8 cellular contexts compared by ENCODE assay signal in genomic region chr19:50804420-50805272, GRCh38. TPM values are rescaled to one million over a fixed set of nuclear protein-coding genes. Genes with fewer than 3 reads are reported as not detected.
DNase-seq lines count a peak whose midpoint lies in the region; ATAC-seq and TF ChIP-seq lines count a peak whose summit lies in the region.

No MANE protein-coding gene starts in this region.

- H3K36me3 ChIP-seq in KOPT-K1 (ENCODE audit: insufficient read depth, low read length) (peaks cover 39% of the 10 kb centered on the region), Peyer's patch (peaks cover 0 to 10% (median 0%) of the 10 kb centered on the region in 3 donors), esophagus muscularis mucosa (peaks cover 6 to 25% (median 21%) of the 10 kb centered on the region in 4 donors), muscle layer of duodenum (ENCODE audit: control insufficient read depth in 1 of 2, insufficient read depth in 2 of 2, low read length in 2 of 2) (peaks cover 0 to 16% of the 10 kb centered on the region in 2 donors)

- intact Hi-C loops in esophagus muscularis mucosa (cut with DNase I) = loop anchor here (5.0 kb wide), 1 partner anchor 77 kb away; no protein-coding TSS in a partner anchor

- H3K9me3 ChIP-seq in KOPT-K1 (ENCODE audit: insufficient read depth, low read length, poor library complexity, severe bottlenecking) (no peaks in the 10 kb centered on the region), Peyer's patch (no peaks in the 10 kb centered on the region), esophagus muscularis mucosa (no peaks in the 10 kb centered on the region), muscle layer of duodenum (ENCODE audit: control insufficient read depth in 1 of 2, low read length in 2 of 2) (no peaks in the 10 kb centered on the region)

- H3K27ac ChIP-seq in KOPT-K1 (ENCODE audit: low read depth, low read length, poor library complexity, severe bottlenecking) = peak overlapping the region; percentile 100
- peak overlapping the region; percentile 80 to 98 (median 94) for H3K27ac ChIP-seq in Peyer's patch
- peak overlapping the region; percentile 90 to 95 (median 94) for H3K27ac ChIP-seq in esophagus muscularis mucosa (replicated peaks in 1 of 4)
- H3K27ac ChIP-seq in muscle layer of duodenum (ENCODE audit: low read length) = peak overlapping the region; percentile 98

- H3K4me3 ChIP-seq in Peyer's patch = peak overlapping the region; percentile 69 to 95 (median 85)
- H3K4me3 ChIP-seq in esophagus muscularis mucosa = peak overlapping the region; percentile 68 to 97 (median 86)
- H3K4me3 ChIP-seq in muscle layer of duodenum (ENCODE audit: low read depth in 1 of 2, low read length in 2 of 2) = peak overlapping the region; percentile 85 to 92

- TF ChIP-seq CTCF in Peyer's patch (IDR thresholded peaks at IDR 0.05) = peak in 1 of 6 experiments; percentile 19
- TF ChIP-seq CTCF in esophagus muscularis mucosa (IDR thresholded peaks at IDR 0.05) = peak in 1 of 3 experiments; percentile 8

- H3K4me1 ChIP-seq in Peyer's patch (peaks cover 0 to 18% (median 3%) of the 10 kb centered on the region in 4 donors), esophagus muscularis mucosa (peaks cover 16 to 30% (median 27%) of the 10 kb centered on the region in 4 donors), muscle layer of duodenum (ENCODE audit: control insufficient read depth in 1 of 2, insufficient read depth in 2 of 2, low read length in 2 of 2) (peaks cover 4 to 15% of the 10 kb centered on the region in 2 donors)

- no peaks in the 10 kb centered on the region for H3K27me3 ChIP-seq in Peyer's patch
- H3K27me3 ChIP-seq in esophagus muscularis mucosa = no peaks in the 10 kb centered on the region
- no peaks in the 10 kb centered on the region for H3K27me3 ChIP-seq in muscle layer of duodenum (ENCODE audit: low read depth, low read length)

- WGBS in esophagus muscularis mucosa = under 1% methylated on average over 38 of the region's 62 CpGs

- ATAC-seq in GM21825 (IDR thresholded peaks at IDR 0.05; ENCODE audit: unreplicated experiment) = peak; percentile 92

- TF ChIP-seq POLR2A in Peyer's patch (IDR thresholded peaks at IDR 0.05) (peak in 1 of 2 donors; percentile 35), esophagus muscularis mucosa (IDR thresholded peaks at IDR 0.05; ENCODE audit: low read depth) (no peak)

- DNase-seq in DMS79 treated with DMSO at 0.1 percent for 48 hours (lab: John Stamatoyannopoulos, UW) = peak; percentile 79
- DNase-seq in Peyer's patch = peak; percentile 98 to 99 (median 99)
- peak; percentile 92 for DNase-seq in activated T-helper 1 cell treated with Interleukin-2 at 50 U/mL for 16 hours (ENCODE audit: low read depth)
- peak; percentile 99 for DNase-seq in esophagus muscularis mucosa (ENCODE audit: extremely low spot score)
- peak; percentile 97 for DNase-seq in stimulated activated CD8-positive, alpha-beta memory T cell treated with anti-CD3 and anti-CD28 coated beads, Interleukin-7, amount 100 ng/mL, for 24 hours (ENCODE audit: low read depth)

- no peak for TF ChIP-seq EP300 in esophagus muscularis mucosa (IDR thresholded peaks at IDR 0.05)

RNA-seq across cellular contexts. Expression of gene ACP4, which starts 14.4 kb away (rescaled TPM):
- total RNA-seq in Peyer's patch = not detected
- total RNA-seq in esophagus muscularis mucosa = not detected

RNA-seq across cellular contexts. Expression of gene KLK1, which starts 18.9 kb away (rescaled TPM):
- 10 to 100 TPM; 24.5 to 60.2 (median 47.3) TPM for total RNA-seq in Peyer's patch
- total RNA-seq in esophagus muscularis mucosa = not detected

RNA-seq across cellular contexts. Expression of gene KLK15, which starts 28.7 kb away (rescaled TPM):
- total RNA-seq in Peyer's patch (not detected), esophagus muscularis mucosa (not detected)

RNA-seq across cellular contexts. Expression of gene GPR32, which starts 34.4 kb away (rescaled TPM):
- total RNA-seq in Peyer's patch (not detected), esophagus muscularis mucosa (not detected)

RNA-seq across cellular contexts. Expression of gene KLK3, which starts 50.1 kb away (rescaled TPM):
- total RNA-seq in Peyer's patch (1 to 10 TPM in 3 of 4 donors, not detected in 1; 1.2 to 2.4 (median 1.9) TPM), esophagus muscularis mucosa (not detected)

Comparison
In these comparisons a context has a peak if more than half of its experiments do, and no peak if none do; other contexts are left out.
1. Peak in every context shown above with its lines: DNase-seq, ATAC-seq, H3K4me3 ChIP-seq and H3K27ac ChIP-seq.
2. RNA of gene KLK1, which starts 18.9 kb away (total RNA-seq): 24.5 to 60.2 TPM in Peyer's patch; not detected in esophagus muscularis mucosa; every median in the first group is over 10 times any median in the second.